Comparison of ENCODE assay signal across 9 cellular contexts in the genomic region with DNA sequence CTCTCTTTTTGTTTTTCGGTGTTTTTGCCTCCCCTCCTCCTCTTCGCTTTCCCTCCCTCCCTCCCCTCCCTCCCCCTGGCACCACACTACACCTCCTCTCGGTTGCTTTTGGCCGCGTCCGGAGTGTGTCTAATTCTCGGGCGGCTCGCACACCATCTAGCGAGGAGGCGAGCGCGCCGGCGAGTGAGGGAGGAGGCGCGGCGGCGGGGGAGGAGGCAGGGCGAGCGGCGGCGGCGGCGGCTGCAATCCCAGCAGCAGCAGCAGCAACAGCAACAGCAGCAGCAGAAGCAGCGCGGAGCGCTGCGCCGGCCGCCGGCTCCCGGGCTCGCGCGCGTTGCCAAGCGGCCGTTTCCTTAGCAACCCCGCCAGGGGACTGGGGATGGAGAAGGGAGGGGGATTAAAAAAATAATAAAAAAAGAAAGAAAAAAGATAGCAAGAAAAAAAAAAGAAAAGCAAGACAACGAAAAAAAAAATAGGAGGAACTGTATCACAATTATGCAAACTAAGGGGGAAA. TPM values are rescaled to one million over a fixed set of nuclear protein-coding genes. Genes with fewer than 3 reads are reported as not detected.
DNase-seq lines count a peak whose midpoint lies in the region; ATAC-seq and TF ChIP-seq lines count a peak whose summit lies in the region.
"Had no signal": no experiment of that assay in that cellular context is flagged by ENCODE, and none has a peak within 500 bp of the region (broad histone marks: within the 10 kb centered on the region; RNA-seq: fewer than 3 reads in every experiment).

No MANE protein-coding gene starts in this region.

- peak overlapping the region; percentile 90 for H3K4me3 ChIP-seq in AG10803 (ENCODE audit: low read length)
- peak overlapping the region; percentile 57 to 61 (median 59) for H3K4me3 ChIP-seq in liver (ENCODE audit: low read depth in 1 of 3, low read length in 3 of 3)

- no peaks in the 10 kb centered on the region for H3K9me3 ChIP-seq in liver (ENCODE audit: control insufficient read depth in 4 of 4, low read length in 3 of 4)

- ATAC-seq in GM18909 (IDR thresholded peaks at IDR 0.05; ENCODE audit: poor library complexity, unreplicated experiment) (peak; percentile 85), HG03139 (IDR thresholded peaks at IDR 0.05; ENCODE audit: unreplicated experiment) (peak; percentile 80)
- ATAC-seq: HCT116 had no signal

- TF ChIP-seq CTCF in AG10803 (conservative IDR thresholded peaks at IDR 0.05; ENCODE audit: low read length) (no peak), liver (IDR thresholded peaks at IDR 0.05; ENCODE audit: low read depth, low read length, missing input control) (no peak)

- H3K27me3 ChIP-seq in liver (ENCODE audit: control insufficient read depth in 4 of 4, insufficient read depth in 4 of 4, low read length in 3 of 4) = no peaks in the 10 kb centered on the region

- H3K9ac ChIP-seq in liver (ENCODE audit: low read depth in 1 of 2, low read length in 2 of 2) = no peak overlapping the region

- WGBS in liver = under 1% methylated on average over 41 of the region's 41 CpGs

- H3K36me3 ChIP-seq in liver (ENCODE audit: control insufficient read depth in 4 of 4, insufficient read depth in 3 of 4, low read depth in 1 of 4, low read length in 3 of 4) = no peaks in the 10 kb centered on the region

- DNase-seq in AG10803 (ENCODE audit: low read depth) (peak; percentile 97), NCI-H2171 treated with DMSO at 0.1 percent for 48 hours (lab: John Stamatoyannopoulos, UW) (peak; percentile 84)
- DNase-seq in activated CD4-positive, alpha-beta T cell treated with anti-CD3 and anti-CD28 coated beads for 48 hours = peak; percentile 75
- peak; percentile 22 for DNase-seq in effector CD4-positive, alpha-beta T cell
- peak; percentile 40 to 50 for DNase-seq in stimulated activated CD4-positive, alpha-beta T cell treated with anti-CD3 and anti-CD28 coated beads, Interleukin-2, amount 100 ng/mL, for 48 hours

- peak overlapping the region in 1 of 2 donors; percentile 73 for H3K27ac ChIP-seq in liver (ENCODE audit: low read depth in 1 of 2, low read length in 2 of 2)

- H3K4me1 ChIP-seq in liver (ENCODE audit: control insufficient read depth in 4 of 4, insufficient read depth in 4 of 4, low read length in 3 of 4) = peaks cover 4 to 21% (median 19%) of the 10 kb centered on the region in 4 donors

- TF ChIP-seq RAD21 in liver (IDR thresholded peaks at IDR 0.05) = peak in 1 of 2 donors; percentile 12

TF ChIP-seq in liver, 16 proteins besides CTCF, POLR2A, EP300 and RAD21:
- TF ChIP-seq, protein P1, sequence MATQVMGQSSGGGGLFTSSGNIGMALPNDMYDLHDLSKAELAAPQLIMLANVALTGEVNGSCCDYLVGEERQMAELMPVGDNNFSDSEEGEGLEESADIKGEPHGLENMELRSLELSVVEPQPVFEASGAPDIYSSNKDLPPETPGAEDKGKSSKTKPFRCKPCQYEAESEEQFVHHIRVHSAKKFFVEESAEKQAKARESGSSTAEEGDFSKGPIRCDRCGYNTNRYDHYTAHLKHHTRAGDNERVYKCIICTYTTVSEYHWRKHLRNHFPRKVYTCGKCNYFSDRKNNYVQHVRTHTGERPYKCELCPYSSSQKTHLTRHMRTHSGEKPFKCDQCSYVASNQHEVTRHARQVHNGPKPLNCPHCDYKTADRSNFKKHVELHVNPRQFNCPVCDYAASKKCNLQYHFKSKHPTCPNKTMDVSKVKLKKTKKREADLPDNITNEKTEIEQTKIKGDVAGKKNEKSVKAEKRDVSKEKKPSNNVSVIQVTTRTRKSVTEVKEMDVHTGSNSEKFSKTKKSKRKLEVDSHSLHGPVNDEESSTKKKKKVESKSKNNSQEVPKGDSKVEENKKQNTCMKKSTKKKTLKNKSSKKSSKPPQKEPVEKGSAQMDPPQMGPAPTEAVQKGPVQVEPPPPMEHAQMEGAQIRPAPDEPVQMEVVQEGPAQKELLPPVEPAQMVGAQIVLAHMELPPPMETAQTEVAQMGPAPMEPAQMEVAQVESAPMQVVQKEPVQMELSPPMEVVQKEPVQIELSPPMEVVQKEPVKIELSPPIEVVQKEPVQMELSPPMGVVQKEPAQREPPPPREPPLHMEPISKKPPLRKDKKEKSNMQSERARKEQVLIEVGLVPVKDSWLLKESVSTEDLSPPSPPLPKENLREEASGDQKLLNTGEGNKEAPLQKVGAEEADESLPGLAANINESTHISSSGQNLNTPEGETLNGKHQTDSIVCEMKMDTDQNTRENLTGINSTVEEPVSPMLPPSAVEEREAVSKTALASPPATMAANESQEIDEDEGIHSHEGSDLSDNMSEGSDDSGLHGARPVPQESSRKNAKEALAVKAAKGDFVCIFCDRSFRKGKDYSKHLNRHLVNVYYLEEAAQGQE (IDR thresholded peaks at IDR 0.05) = no peak
TF ChIP-seq in liver: peak in this region for 0.

RNA-seq across cellular contexts. Expression of a gene that starts 0.4 kb away (rescaled TPM):
- total RNA-seq in liver = under 1 TPM; 0.08 to 0.14 TPM
- under 1 TPM in 1 of 2 donors, not detected in 1; 0.12 TPM for polyA plus RNA-seq in liver

Comparison
In these comparisons a context has a peak if more than half of its experiments do, and no peak if none do; other contexts are left out.
1. DNase-seq: peak in every context shown above with its lines; median percentile 97 in AG10803; 84 in NCI-H2171 treated with DMSO at 0.1 percent for 48 hours; 75 in activated CD4-positive, alpha-beta T cell treated with anti-CD3 and anti-CD28 coated beads for 48 hours; 45 in stimulated activated CD4-positive, alpha-beta T cell treated with anti-CD3 and anti-CD28 coated beads, Interleukin-2, amount 100 ng/mL, for 48 hours; 22 in effector CD4-positive, alpha-beta T cell.